Comparison of ENCODE assay signal across 33 cellular contexts in genomic region chr4:130545171-130545570, GRCh38.
"Had no signal": no experiment of that assay in that cellular context is flagged by ENCODE, and none has a peak within 500 bp of the region (broad histone marks: within the 10 kb centered on the region; RNA-seq: fewer than 3 reads in every experiment).

No MANE protein-coding gene starts in this region.

- H3K9me3 Mint-ChIP-seq: activated CD8-positive, alpha-beta T cell treated with anti-CD3 and anti-CD28 coated beads for 36 hours; activated naive CD4-positive, alpha-beta T cell treated with anti-CD3 and anti-CD28 coated beads, Interleukin-2, amount 50 U/mL, for 24 hours; activated naive CD8-positive, alpha-beta T cell treated with anti-CD3 and anti-CD28 coated beads, Interleukin-2, amount 10 ng/mL, durations not matched to agents 7 days and 5 days; activated T-cell treated with anti-CD3 and anti-CD28 coated beads, Interleukin-2, amount 50 U/mL, for 24 hours had no signal

- H3K4me3 ChIP-seq: adrenal gland, K562, Peyer's patch had no signal

- H3K4me3 Mint-ChIP-seq: activated CD8-positive, alpha-beta T cell treated with anti-CD3 and anti-CD28 coated beads for 36 hours; activated naive CD4-positive, alpha-beta T cell treated with anti-CD3 and anti-CD28 coated beads, Interleukin-2, amount 50 U/mL, for 24 hours; activated naive CD8-positive, alpha-beta T cell treated with anti-CD3 and anti-CD28 coated beads, Interleukin-2, amount 10 ng/mL, durations not matched to agents 7 days and 5 days; activated T-cell treated with anti-CD3 and anti-CD28 coated beads, Interleukin-2, amount 50 U/mL, for 24 hours; T-helper 1 cell treated with Interleukin-12 subunit alpha and Interleukin-12 subunit beta and Interleukin-4 antibody, amounts not matched to agents 30 μg/mL and 1 μg/mL, for 36 hours; T-helper 2 cell treated with Interferon-gamma antibody and Interleukin-4, amounts not matched to agents 5 μg/mL and 100 μg/mL, for 36 hours had no signal

- H3K27ac ChIP-seq: adrenal gland, brain microvascular endothelial cell, Peyer's patch, WERI-Rb-1 had no signal

- H3K9me3 ChIP-seq: adrenal gland, Peyer's patch had no signal

- H3K4me1 Mint-ChIP-seq: activated naive CD4-positive, alpha-beta T cell treated with anti-CD3 and anti-CD28 coated beads, Interleukin-2, amount 50 U/mL, for 24 hours; activated naive CD8-positive, alpha-beta T cell treated with anti-CD3 and anti-CD28 coated beads, Interleukin-2, amount 10 ng/mL, durations not matched to agents 7 days and 5 days had no signal

- H3K4me1 ChIP-seq: adrenal gland, Peyer's patch had no signal

- DNase-seq: activated CD4-positive, alpha-beta T cell treated with anti-CD3 and anti-CD28 coated beads for 1 hour; activated CD4-positive, alpha-beta T cell treated with anti-CD3 and anti-CD28 coated beads for 48 hours; activated CD4-positive, alpha-beta T cell treated with anti-CD3 and anti-CD28 coated beads, Interleukin-2, amount 50 U/mL, for 4 hours; activated CD4-positive, CD25-positive, alpha-beta regulatory T cell; activated CD8-positive, alpha-beta T cell treated with anti-CD3 and anti-CD28 coated beads for 36 hours; activated gamma-delta T cell; activated naive CD4-positive, alpha-beta T cell treated with Interleukin-2 at 50 U/mL for 16 hours; activated naive CD8-positive, alpha-beta T cell treated with anti-CD3 and anti-CD28 coated beads, Interleukin-2, amount 10 ng/mL, durations not matched to agents 7 days and 5 days; activated T-cell treated with anti-CD3 and anti-CD28 coated beads, Interleukin-2, amount 50 U/mL, for 24 hours; adrenal gland; brain microvascular endothelial cell; central memory CD4-positive, alpha-beta T cell; IMR-90; NCI-H1092 treated with DMSO at 0.1 percent for 48 hours; NCI-H1417; NCI-H146; NCI-H187 treated with DMSO at 0.1 percent for 48 hours; NCI-H2081; NCI-H2171 treated with DMSO at 0.1 percent for 48 hours; NCI-H2227 treated with DMSO at 0.1 percent for 48 hours; NCI-H446; NCI-H510A treated with DMSO at 0.1 percent for 48 hours; NCI-H69; NCI-H82; PC-3; Peyer's patch; Right ventricle myocardium superior; WERI-Rb-1 had no signal

- H3K27me3 ChIP-seq: adrenal gland, brain microvascular endothelial cell, Peyer's patch had no signal

- H3K27me3 Mint-ChIP-seq: activated CD8-positive, alpha-beta T cell treated with anti-CD3 and anti-CD28 coated beads for 36 hours; activated naive CD4-positive, alpha-beta T cell treated with anti-CD3 and anti-CD28 coated beads, Interleukin-2, amount 50 U/mL, for 24 hours; activated naive CD8-positive, alpha-beta T cell treated with anti-CD3 and anti-CD28 coated beads, Interleukin-2, amount 10 ng/mL, durations not matched to agents 7 days and 5 days; activated T-cell treated with anti-CD3 and anti-CD28 coated beads, Interleukin-2, amount 50 U/mL, for 24 hours had no signal

- H3K36me3 Mint-ChIP-seq: activated naive CD4-positive, alpha-beta T cell treated with anti-CD3 and anti-CD28 coated beads, Interleukin-2, amount 50 U/mL, for 24 hours; activated naive CD8-positive, alpha-beta T cell treated with anti-CD3 and anti-CD28 coated beads, Interleukin-2, amount 10 ng/mL, durations not matched to agents 7 days and 5 days had no signal

- H3K36me3 ChIP-seq: adrenal gland, brain microvascular endothelial cell, Peyer's patch, WERI-Rb-1 had no signal

- ATAC-seq: activated CD8-positive, alpha-beta T cell treated with anti-CD3 and anti-CD28 coated beads for 36 hours; K562; PC-3 had no signal

- H3K27ac Mint-ChIP-seq: activated CD8-positive, alpha-beta T cell treated with anti-CD3 and anti-CD28 coated beads for 36 hours; activated naive CD4-positive, alpha-beta T cell treated with anti-CD3 and anti-CD28 coated beads, Interleukin-2, amount 50 U/mL, for 24 hours; activated naive CD8-positive, alpha-beta T cell treated with anti-CD3 and anti-CD28 coated beads, Interleukin-2, amount 10 ng/mL, durations not matched to agents 7 days and 5 days; activated T-cell treated with anti-CD3 and anti-CD28 coated beads, Interleukin-2, amount 50 U/mL, for 24 hours; activated T-helper 2 cell treated with anti-CD3 and anti-CD28 coated beads, Interferon-gamma antibody, Interleukin-2, Interleukin-4, amounts not matched to agents 10 μg/mL and 5 μg/mL and 100 μg/mL, durations not matched to agents 14 hours and 24 hours and 36 hours; T-helper 1 cell treated with Interleukin-12 subunit alpha and Interleukin-12 subunit beta and Interleukin-4 antibody, amounts not matched to agents 30 μg/mL and 1 μg/mL, for 36 hours; T-helper 2 cell treated with Interferon-gamma antibody and Interleukin-4, amounts not matched to agents 5 μg/mL and 100 μg/mL, for 36 hours had no signal
